1 cellular context compared by ENCODE assay signal in genomic region chr2:202418027-202418426, GRCh38.
TF ChIP-seq lines count a peak whose summit lies in the region.

No MANE protein-coding gene starts in this region.

TF ChIP-seq in SK-N-SH treated with all-trans-retinoic acid at 6 μM for 48 hours, 23 proteins besides CTCF, POLR2A, EP300 and RAD21 (continued from another document):
- TF ChIP-seq POU6F1 (CRISPR knock-in tag; IDR thresholded peaks at IDR 0.05; ENCODE audit: borderline replicate concordance, low read depth): no peak
- no peak for TF ChIP-seq BACH2 (CRISPR knock-in tag; IDR thresholded peaks at IDR 0.05; ENCODE audit: borderline replicate concordance)
- no peak for TF ChIP-seq ZNF8 (CRISPR knock-in tag; IDR thresholded peaks at IDR 0.05)
- TF ChIP-seq ZNF565 (CRISPR knock-in tag; conservative IDR thresholded peaks at IDR 0.05; ENCODE audit: low read depth): no peak
- peak; percentile 94 for TF ChIP-seq TCF4 (CRISPR knock-in tag; IDR thresholded peaks at IDR 0.05; ENCODE audit: borderline replicate concordance)
- TF ChIP-seq ZC3H10 (CRISPR knock-in tag; IDR thresholded peaks at IDR 0.05): no peak
- peak; percentile 81 for TF ChIP-seq ISL1 (CRISPR knock-in tag; IDR thresholded peaks at IDR 0.05)
- TF ChIP-seq CSDC2 (CRISPR knock-in tag; IDR thresholded peaks at IDR 0.05): no peak
- TF ChIP-seq RARB (CRISPR knock-in tag; IDR thresholded peaks at IDR 0.05): no peak
- 0 out of 2 replicates have a peak, but pooled peaks have one; percentile 37 for TF ChIP-seq CREB5 (CRISPR knock-in tag; IDR thresholded peaks at IDR 0.05; ENCODE audit: low read depth)
- TF ChIP-seq OSR1 (CRISPR knock-in tag; IDR thresholded peaks at IDR 0.05): no peak
- TF ChIP-seq CSRNP3 (CRISPR knock-in tag; IDR thresholded peaks at IDR 0.05): no peak
- no peak for TF ChIP-seq ZNF70 (CRISPR knock-in tag; IDR thresholded peaks at IDR 0.05)
- TF ChIP-seq ZFP30 (CRISPR knock-in tag; IDR thresholded peaks at IDR 0.05): no peak
- no peak for TF ChIP-seq ESRRG (CRISPR knock-in tag; IDR thresholded peaks at IDR 0.05)
- TF ChIP-seq PPARA (CRISPR knock-in tag; IDR thresholded peaks at IDR 0.05; ENCODE audit: borderline replicate concordance): no peak
- TF ChIP-seq ZFP3 (CRISPR knock-in tag; IDR thresholded peaks at IDR 0.05): no peak
